In the genomic region with DNA sequence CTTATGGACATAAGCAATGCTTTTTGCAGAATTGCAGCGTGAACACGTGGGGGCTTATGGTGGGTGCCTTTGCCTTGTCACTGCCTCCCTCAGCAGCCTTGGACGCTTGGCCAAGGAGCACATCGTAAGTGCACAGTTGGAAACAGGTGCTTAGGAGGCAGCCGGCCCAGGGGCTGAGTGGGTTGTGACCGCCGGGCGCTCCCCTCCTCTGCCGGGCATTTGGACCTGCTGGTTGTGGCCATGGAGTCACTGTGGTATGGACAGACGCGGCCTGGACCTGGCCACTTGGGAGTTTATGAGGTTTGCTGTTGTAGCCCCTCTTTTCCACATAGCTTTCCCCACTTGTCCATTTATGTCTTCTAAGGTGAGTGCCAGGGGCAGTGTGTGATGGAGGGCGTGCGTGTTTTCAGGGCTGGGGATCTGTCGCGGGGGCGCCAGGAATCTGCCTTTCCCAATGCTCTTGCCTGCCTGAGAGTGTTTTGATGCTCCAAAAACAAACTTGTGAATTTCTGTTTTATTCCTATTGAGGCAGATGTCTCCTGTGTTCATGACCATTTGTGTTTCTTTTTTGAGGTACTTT, we compare ENCODE assay signal across 17 cellular contexts. TPM values are rescaled to one million over a fixed set of nuclear protein-coding genes. Genes with fewer than 3 reads are reported as not detected.
"Had no signal": no experiment of that assay in that cellular context is flagged by ENCODE, and none has a peak within 500 bp of the region (broad histone marks: within the 10 kb centered on the region; RNA-seq: fewer than 3 reads in every experiment).

No MANE protein-coding gene starts in this region.

- H3K4me3 ChIP-seq: cardiac muscle cell, gastrocnemius medialis, lung, suprapubic skin, transverse colon, vagina had no signal

- DNase-seq: activated CD4-positive, alpha-beta memory T cell treated with anti-CD3 and anti-CD28 coated beads, Interleukin-2, amount 10 ng/mL, durations not matched to agents 7 days and 5 days; activated effector memory CD4-positive, alpha-beta T cell treated with Interleukin-2 at 50 U/mL for 16 hours; activated naive CD4-positive, alpha-beta T cell treated with anti-CD3 and anti-CD28 coated beads, Interleukin-2, amount 10 ng/mL, durations not matched to agents 7 days and 5 days; activated T-cell treated with anti-CD3 and anti-CD28 coated beads, Interleukin-2, amount 50 U/mL, for 1 hour; gastrocnemius medialis; immature natural killer cell; stimulated activated CD4-positive, alpha-beta T cell treated with anti-CD3 and anti-CD28 coated beads, Interleukin-2, amount 100 ng/mL, for 48 hours; stimulated activated naive CD8-positive, alpha-beta T cell treated with anti-CD3 and anti-CD28 coated beads, Interleukin-15, amount 100 ng/mL, for 72 hours; transverse colon had no signal

- H3K27ac ChIP-seq: cardiac muscle cell, suprapubic skin, transverse colon, vagina had no signal

- H3K27me3 ChIP-seq: cardiac muscle cell, gastrocnemius medialis, suprapubic skin, transverse colon, vagina had no signal

- H3K9me3 ChIP-seq: gastrocnemius medialis, SK-N-SH, suprapubic skin, transverse colon, vagina had no signal

- ATAC-seq: gastrocnemius medialis; natural killer cell treated with Interleukin-12 subunit alpha and Interleukin-12 subunit beta and Interleukin-15 and Interleukin-18, amount 100 ng/mL, for 72 hours had no signal

RNA-seq across cellular contexts. Expression of a gene that starts 55.8 kb away (rescaled TPM):
- total RNA-seq: gastrocnemius medialis; natural killer cell treated with Interleukin-12 subunit alpha and Interleukin-12 subunit beta and Interleukin-15 and Interleukin-18, amount 100 ng/mL, for 72 hours; renal cortical epithelial cell; skeletal muscle tissue; vagina had no signal
- polyA plus RNA-seq: SK-N-SH had no signal
